8 cellular contexts compared by ENCODE assay signal in genomic region chr1:158177705-158178450, GRCh38. TPM values are rescaled to one million over a fixed set of nuclear protein-coding genes. Genes with fewer than 3 reads are reported as not detected.
DNase-seq lines count a peak whose midpoint lies in the region; ATAC-seq and TF ChIP-seq lines count a peak whose summit lies in the region.

No MANE protein-coding gene starts in this region.

- TF ChIP-seq CTCF in foreskin fibroblast (IDR thresholded peaks at IDR 0.05; ENCODE audit: low read depth, low read length) (no peak), tibial artery (IDR thresholded peaks at IDR 0.05) (peak in 1 of 2 experiments; percentile 7)

- peak; percentile 89 to 92 for ATAC-seq in activated T-cell treated with anti-CD3 and anti-CD28 coated beads, Interleukin-2, amount 50 U/mL, for 72 hours (replicated peaks in 1 of 2)
- ATAC-seq in naive thymus-derived CD8-positive, alpha-beta T cell: peak; percentile 40 to 73
- ATAC-seq in HG02571 (IDR thresholded peaks at IDR 0.05; ENCODE audit: unreplicated experiment): no peak

- H3K4me3 ChIP-seq in foreskin fibroblast (ENCODE audit: low read depth in 1 of 2, low read length in 2 of 2): peak overlapping the region; percentile 34 to 44
- H3K4me3 ChIP-seq in tibial artery: peak overlapping the region; percentile 56 to 57

- peaks cover 0 to 3% of the 10 kb centered on the region in 2 donors for H3K36me3 Mint-ChIP-seq in activated T-cell treated with anti-CD3 and anti-CD28 coated beads, Interleukin-2, amount 50 U/mL, for 72 hours (ENCODE audit: insufficient read depth in 2 of 2)
- H3K36me3 Mint-ChIP-seq in naive thymus-derived CD8-positive, alpha-beta T cell: no peaks in the 10 kb centered on the region

- H3K27me3 Mint-ChIP-seq in activated T-cell treated with anti-CD3 and anti-CD28 coated beads, Interleukin-2, amount 50 U/mL, for 72 hours (ENCODE audit: low read depth): peaks cover 68% of the 10 kb centered on the region
- peaks cover 25 to 74% (median 51%) of the 10 kb centered on the region in 5 donors for H3K27me3 Mint-ChIP-seq in naive thymus-derived CD8-positive, alpha-beta T cell

- H3K36me3 ChIP-seq in tibial artery: no peaks in the 10 kb centered on the region

- H3K4me1 ChIP-seq in tibial artery: peaks cover 0 to 19% (median 6%) of the 10 kb centered on the region in 4 donors

- POLR2A ChIA-PET in naive thymus-derived CD8-positive, alpha-beta T cell (lab: Charles Lee): no interaction called here

- H3K9me3 ChIP-seq in tibial artery: no peaks in the 10 kb centered on the region

- peak overlapping the region; percentile 38 to 60 for H3K27ac ChIP-seq in tibial artery

- H3K27me3 ChIP-seq in tibial artery: peaks cover 0 to 10% of the 10 kb centered on the region in 2 donors

- peak overlapping the region; percentile 41 to 58 for H3K4me3 Mint-ChIP-seq in activated T-cell treated with anti-CD3 and anti-CD28 coated beads, Interleukin-2, amount 50 U/mL, for 72 hours
- peak overlapping the region; percentile 4 to 59 (median 53) for H3K4me3 Mint-ChIP-seq in naive thymus-derived CD8-positive, alpha-beta T cell

- no peaks in the 10 kb centered on the region for H3K9me3 Mint-ChIP-seq in activated T-cell treated with anti-CD3 and anti-CD28 coated beads, Interleukin-2, amount 50 U/mL, for 72 hours
- H3K9me3 Mint-ChIP-seq in naive thymus-derived CD8-positive, alpha-beta T cell: no peaks in the 10 kb centered on the region

- intact Hi-C loops in tibial artery (cut with DNase I; ENCODE audit: low total_unique reads): no loop called here

- no peak overlapping the region for H3K27ac Mint-ChIP-seq in activated T-cell treated with anti-CD3 and anti-CD28 coated beads, Interleukin-2, amount 50 U/mL, for 72 hours
- H3K27ac Mint-ChIP-seq in naive thymus-derived CD8-positive, alpha-beta T cell: no peak overlapping the region

- peak; percentile 52 for DNase-seq in EL
- peak; percentile 53 for DNase-seq in MV-4-11 (lab: John Stamatoyannopoulos, UW)
- DNase-seq in activated T-cell treated with anti-CD3 and anti-CD28 coated beads, Interleukin-2, amount 50 U/mL, for 72 hours: peak; percentile 39 to 56
- peak; percentile 44 to 82 for DNase-seq in foreskin fibroblast
- DNase-seq in naive thymus-derived CD8-positive, alpha-beta T cell: peak in 2 of 10 donors; percentile 2 to 27
- DNase-seq in tibial artery: peak; percentile 89 to 94
- DNase-seq in central memory CD4-positive, alpha-beta T cell: no peak

- H3K4me1 Mint-ChIP-seq in activated T-cell treated with anti-CD3 and anti-CD28 coated beads, Interleukin-2, amount 50 U/mL, for 72 hours (ENCODE audit: low read depth): peaks cover 8% of the 10 kb centered on the region
- peaks cover 14 to 47% (median 19%) of the 10 kb centered on the region in 4 donors for H3K4me1 Mint-ChIP-seq in naive thymus-derived CD8-positive, alpha-beta T cell

RNA-seq across cellular contexts. Expression of gene CD1D, which starts 2.8 kb away (rescaled TPM):
- not detected for total RNA-seq in activated T-cell treated with anti-CD3 and anti-CD28 coated beads, Interleukin-2, amount 50 U/mL, for 72 hours
- total RNA-seq in naive thymus-derived CD8-positive, alpha-beta T cell: under 1 TPM; 0.16 to 0.27 TPM
- polyA plus RNA-seq in naive thymus-derived CD8-positive, alpha-beta T cell: under 1 TPM in 2 of 3 donors, not detected in 1; 0.10 to 0.15 TPM
